ENCODE assay signal across 8 cellular contexts in the genomic region with DNA sequence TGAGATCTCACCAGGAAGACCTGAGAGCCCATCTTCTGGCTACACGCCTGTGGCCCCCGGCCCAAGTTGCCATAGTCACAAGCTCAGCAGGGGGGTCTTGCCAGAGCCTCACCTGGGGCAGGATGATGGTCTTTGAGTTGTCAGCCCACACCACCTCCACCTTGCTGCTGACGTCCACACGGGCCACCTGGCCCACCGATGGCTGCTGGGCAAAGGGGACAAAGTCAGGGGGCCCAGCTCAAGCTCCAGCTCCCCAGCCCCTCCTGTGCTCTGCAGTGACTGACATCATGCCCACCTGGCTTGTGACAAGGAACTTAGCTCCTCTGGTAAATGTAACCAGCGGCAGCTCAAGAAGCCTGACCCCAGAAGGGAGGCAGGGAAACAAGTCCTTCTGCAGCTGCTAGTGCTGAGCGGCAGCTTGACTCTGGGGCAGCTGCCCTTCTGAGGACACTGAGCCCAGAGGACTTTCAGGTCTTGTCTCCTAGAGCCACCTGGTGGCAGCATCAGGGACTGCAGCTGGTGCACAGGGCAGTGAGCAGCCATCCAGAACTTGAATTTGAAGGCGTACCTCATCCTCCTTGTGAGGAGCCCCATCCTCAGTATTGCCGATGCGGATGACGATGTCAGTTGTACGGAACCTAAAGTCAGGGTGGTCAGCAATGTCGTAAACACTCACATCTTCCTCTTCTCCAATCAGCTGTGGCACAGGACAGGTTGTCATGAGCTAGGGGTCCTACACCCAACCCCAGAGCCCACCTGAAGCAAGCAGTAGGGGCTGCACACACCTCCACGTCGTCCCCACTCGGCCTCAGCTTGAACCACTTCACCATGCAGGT. TPM values are rescaled to one million over a fixed set of nuclear protein-coding genes. Genes with fewer than 3 reads are reported as not detected.
DNase-seq lines count a peak whose midpoint lies in the region; ATAC-seq and TF ChIP-seq lines count a peak whose summit lies in the region.

No MANE protein-coding gene starts in this region.

- H3K27me3 ChIP-seq in esophagus muscularis mucosa = no peaks in the 10 kb centered on the region

- H3K36me3 ChIP-seq in esophagus muscularis mucosa = peaks cover 48 to 100% (median 93%) of the 10 kb centered on the region in 4 donors

- peaks cover 0 to 5% (median 4%) of the 10 kb centered on the region in 4 donors for H3K4me1 ChIP-seq in esophagus muscularis mucosa

- intact Hi-C loops in esophagus muscularis mucosa (cut with DNase I) = loop anchor here (2.0 to 10.0 kb wide), 2 partner anchors 93 to 273 kb away; no protein-coding TSS in a partner anchor

- H3K4me3 Mint-ChIP-seq in nephron = no peak overlapping the region
- H3K4me3 Mint-ChIP-seq in stimulated activated naive B cell treated with anti-CD40 and anti-IgM and Interleukin-4, amounts not matched to agents 10 μg/mL and 1 μg/mL and 100 μg/mL, for 72 hours = no peak overlapping the region

- DNase-seq in D341Med (ENCODE audit: low spot score) = peak; percentile 93
- peak; percentile 88 for DNase-seq in HuH-7.5 (ENCODE audit: low spot score)
- peak; percentile 38 for DNase-seq in OCI-M2 (lab: John Stamatoyannopoulos, UW; ENCODE audit: unreplicated experiment)
- DNase-seq in activated T-cell treated with anti-CD3 and anti-CD28 coated beads for 24 hours (ENCODE audit: low read depth) = peak; percentile 76
- peak; percentile 97 for DNase-seq in esophagus muscularis mucosa (ENCODE audit: extremely low spot score)
- peak; percentile 62 for DNase-seq in stimulated activated naive B cell treated with anti-CD40 and anti-IgM and Interleukin-4, amounts not matched to agents 10 μg/mL and 1 μg/mL and 100 μg/mL, for 72 hours

- no peak for TF ChIP-seq POLR2A in esophagus muscularis mucosa (IDR thresholded peaks at IDR 0.05; ENCODE audit: low read depth)

- TF ChIP-seq EP300 in esophagus muscularis mucosa (IDR thresholded peaks at IDR 0.05) = no peak

- H3K27ac ChIP-seq in esophagus muscularis mucosa (replicated peaks in 1 of 4) = no peak overlapping the region

- H3K9me3 ChIP-seq in esophagus muscularis mucosa = no peaks in the 10 kb centered on the region

- TF ChIP-seq CTCF in esophagus muscularis mucosa (IDR thresholded peaks at IDR 0.05) (peak; percentile 95 to 99 (median 98)), nephron (IDR thresholded peaks at IDR 0.05; ENCODE audit: unreplicated experiment in 3 of 3) (peak; percentile 97)

- ATAC-seq in stimulated activated naive B cell treated with anti-CD40 and anti-IgM and Interleukin-4, amounts not matched to agents 10 μg/mL and 1 μg/mL and 100 μg/mL, for 72 hours (replicated peaks) = peak; percentile 89 to 95
- ATAC-seq in GM18873 (IDR thresholded peaks at IDR 0.05; ENCODE audit: low FRiP score, unreplicated experiment) = no peak

- H3K27ac Mint-ChIP-seq in nephron = no peak overlapping the region
- H3K27ac Mint-ChIP-seq in stimulated activated naive B cell treated with anti-CD40 and anti-IgM and Interleukin-4, amounts not matched to agents 10 μg/mL and 1 μg/mL and 100 μg/mL, for 72 hours = peak overlapping the region; percentile 5

- 59% methylated on average over 15 of the region's 16 CpGs for WGBS in esophagus muscularis mucosa

- H3K36me3 Mint-ChIP-seq in nephron (ENCODE audit: low read depth) = peaks cover 64% of the 10 kb centered on the region
- H3K36me3 Mint-ChIP-seq in stimulated activated naive B cell treated with anti-CD40 and anti-IgM and Interleukin-4, amounts not matched to agents 10 μg/mL and 1 μg/mL and 100 μg/mL, for 72 hours = peaks cover 51 to 67% of the 10 kb centered on the region in 2 donors

- no peaks in the 10 kb centered on the region for H3K9me3 Mint-ChIP-seq in nephron
- no peaks in the 10 kb centered on the region for H3K9me3 Mint-ChIP-seq in stimulated activated naive B cell treated with anti-CD40 and anti-IgM and Interleukin-4, amounts not matched to agents 10 μg/mL and 1 μg/mL and 100 μg/mL, for 72 hours

- no peak overlapping the region for H3K4me3 ChIP-seq in esophagus muscularis mucosa

- no peaks in the 10 kb centered on the region for H3K4me1 Mint-ChIP-seq in nephron
- peaks cover 4 to 7% of the 10 kb centered on the region in 2 donors for H3K4me1 Mint-ChIP-seq in stimulated activated naive B cell treated with anti-CD40 and anti-IgM and Interleukin-4, amounts not matched to agents 10 μg/mL and 1 μg/mL and 100 μg/mL, for 72 hours

- H3K27me3 Mint-ChIP-seq in nephron (ENCODE audit: low read depth) = no peaks in the 10 kb centered on the region
- no peaks in the 10 kb centered on the region for H3K27me3 Mint-ChIP-seq in stimulated activated naive B cell treated with anti-CD40 and anti-IgM and Interleukin-4, amounts not matched to agents 10 μg/mL and 1 μg/mL and 100 μg/mL, for 72 hours

RNA-seq across cellular contexts. Expression of gene SPHK1, which starts 13.5 kb away (rescaled TPM):
- 10 to 100 TPM; 10.8 to 33.8 (median 16.5) TPM for total RNA-seq in esophagus muscularis mucosa

RNA-seq across cellular contexts. Expression of gene PRPSAP1, which starts 44.2 kb away (rescaled TPM):
- total RNA-seq in esophagus muscularis mucosa = 10 to 100 TPM; 37.3 to 71.4 (median 50.4) TPM

RNA-seq across cellular contexts. Expression of gene UBE2O, which starts 55.0 kb away (rescaled TPM):
- total RNA-seq in esophagus muscularis mucosa = 10 to 100 TPM; 14.1 to 21.7 (median 19.0) TPM

Comparison
In these comparisons a context has a peak if more than half of its experiments do, and no peak if none do; other contexts are left out.
1. DNase-seq: peak in every context shown above with its lines; median percentile 97 in esophagus muscularis mucosa; 93 in D341Med; 88 in HuH-7.5; 76 in activated T-cell treated with anti-CD3 and anti-CD28 coated beads for 24 hours; 62 in stimulated activated naive B cell treated with anti-CD40 and anti-IgM and Interleukin-4, amounts not matched to agents 10 μg/mL and 1 μg/mL and 100 μg/mL, for 72 hours; 38 in OCI-M2.